In genomic region chrX:154489182-154489581, GRCh38 we compare ENCODE assay signal across 8 cellular contexts. TPM values are rescaled to one million over a fixed set of nuclear protein-coding genes. Genes with fewer than 3 reads are reported as not detected.
DNase-seq lines count a peak whose midpoint lies in the region; ATAC-seq and TF ChIP-seq lines count a peak whose summit lies in the region.

No MANE protein-coding gene starts in this region.

- ATAC-seq in WTC11 (no peak), HG03139 (IDR thresholded peaks at IDR 0.05; ENCODE audit: unreplicated experiment) (no peak), HG03095 (IDR thresholded peaks at IDR 0.05; ENCODE audit: unreplicated experiment) (no peak)
- ATAC-seq in stimulated activated memory B cell treated with anti-CD40 and anti-IgM and Interleukin-4, amounts not matched to agents 10 μg/mL and 1 μg/mL and 100 μg/mL, for 72 hours, result no peak

- H3K27me3 Mint-ChIP-seq in T-helper 1 cell treated with Interleukin-12 subunit alpha and Interleukin-12 subunit beta and Interleukin-4 antibody, amounts not matched to agents 30 μg/mL and 1 μg/mL, for 36 hours (ENCODE audit: low read depth), result no peaks in the 10 kb centered on the region
- peaks cover 5% of the 10 kb centered on the region; the same call in 1 of the 2 replicates for H3K27me3 Mint-ChIP-seq in WTC11 (ENCODE audit: low read depth)
- H3K27me3 Mint-ChIP-seq in stimulated activated memory B cell treated with anti-CD40 and anti-IgM and Interleukin-4, amounts not matched to agents 10 μg/mL and 1 μg/mL and 100 μg/mL, for 72 hours, result no peaks in the 10 kb centered on the region

- CTCF ChIA-PET in WTC11 (lab: Charles Lee), result interaction anchor here (0.5 to 2.3 kb wide), 2 partner anchors 64 to 116 kb away, joined by 5 to 11 read pairs; no protein-coding TSS in a partner anchor

- POLR2A ChIA-PET in WTC11 (lab: Charles Lee), result interaction anchor here (1.2 to 2.2 kb wide), 2 partner anchors 38 to 116 kb away, joined by 5 to 7 read pairs; no protein-coding TSS in a partner anchor

- TF ChIP-seq CTCF in WTC11 (IDR thresholded peaks at IDR 0.05), result no peak
- no peak for TF ChIP-seq CTCF in fibroblast of the aortic adventitia (IDR thresholded peaks at IDR 0.05; ENCODE audit: insufficient read depth, low read length)

- H3K27ac Mint-ChIP-seq in T-helper 1 cell treated with Interleukin-12 subunit alpha and Interleukin-12 subunit beta and Interleukin-4 antibody, amounts not matched to agents 30 μg/mL and 1 μg/mL, for 36 hours, result peak overlapping the region; percentile 83
- H3K27ac Mint-ChIP-seq in WTC11, result no peak overlapping the region
- H3K27ac Mint-ChIP-seq in stimulated activated memory B cell treated with anti-CD40 and anti-IgM and Interleukin-4, amounts not matched to agents 10 μg/mL and 1 μg/mL and 100 μg/mL, for 72 hours, result peak overlapping the region; percentile 95

- H3K4me3 Mint-ChIP-seq in T-helper 1 cell treated with Interleukin-12 subunit alpha and Interleukin-12 subunit beta and Interleukin-4 antibody, amounts not matched to agents 30 μg/mL and 1 μg/mL, for 36 hours, result peak overlapping the region; percentile 89
- peak overlapping the region; percentile 73; the same call in 1 of the 2 replicates for H3K4me3 Mint-ChIP-seq in WTC11
- peak overlapping the region; percentile 94 for H3K4me3 Mint-ChIP-seq in stimulated activated memory B cell treated with anti-CD40 and anti-IgM and Interleukin-4, amounts not matched to agents 10 μg/mL and 1 μg/mL and 100 μg/mL, for 72 hours

- no peaks in the 10 kb centered on the region for H3K9me3 Mint-ChIP-seq in T-helper 1 cell treated with Interleukin-12 subunit alpha and Interleukin-12 subunit beta and Interleukin-4 antibody, amounts not matched to agents 30 μg/mL and 1 μg/mL, for 36 hours
- no peaks in the 10 kb centered on the region for H3K9me3 Mint-ChIP-seq in WTC11
- no peaks in the 10 kb centered on the region for H3K9me3 Mint-ChIP-seq in stimulated activated memory B cell treated with anti-CD40 and anti-IgM and Interleukin-4, amounts not matched to agents 10 μg/mL and 1 μg/mL and 100 μg/mL, for 72 hours

- peaks cover 10% of the 10 kb centered on the region for H3K36me3 Mint-ChIP-seq in T-helper 1 cell treated with Interleukin-12 subunit alpha and Interleukin-12 subunit beta and Interleukin-4 antibody, amounts not matched to agents 30 μg/mL and 1 μg/mL, for 36 hours (ENCODE audit: low read depth)
- H3K36me3 Mint-ChIP-seq in WTC11, result no peaks in the 10 kb centered on the region; the same call in 1 of the 2 replicates
- H3K36me3 Mint-ChIP-seq in stimulated activated memory B cell treated with anti-CD40 and anti-IgM and Interleukin-4, amounts not matched to agents 10 μg/mL and 1 μg/mL and 100 μg/mL, for 72 hours, result peaks cover 14% of the 10 kb centered on the region

- DNase-seq in T-helper 1 cell (no peak), WTC11 (ENCODE audit: low spot score) (no peak), fibroblast of the aortic adventitia (ENCODE audit: low read depth) (no peak), NCI-H2107 (lab: John Stamatoyannopoulos, UW) (no peak)

- peak overlapping the region; percentile 68 for H3K4me3 ChIP-seq in fibroblast of the aortic adventitia (ENCODE audit: low read depth, low read length)

- H3K4me1 Mint-ChIP-seq in T-helper 1 cell treated with Interleukin-12 subunit alpha and Interleukin-12 subunit beta and Interleukin-4 antibody, amounts not matched to agents 30 μg/mL and 1 μg/mL, for 36 hours (ENCODE audit: low read depth), result peaks cover 11% of the 10 kb centered on the region
- peaks cover 4% of the 10 kb centered on the region; the same call in 1 of the 2 replicates for H3K4me1 Mint-ChIP-seq in WTC11
- peaks cover 35% of the 10 kb centered on the region for H3K4me1 Mint-ChIP-seq in stimulated activated memory B cell treated with anti-CD40 and anti-IgM and Interleukin-4, amounts not matched to agents 10 μg/mL and 1 μg/mL and 100 μg/mL, for 72 hours

TF ChIP-seq in WTC11, 78 proteins besides CTCF, POLR2A, EP300 and RAD21:
- TF ChIP-seq RORB (CRISPR knock-in tag; IDR thresholded peaks at IDR 0.05) (no peak), ZNF232 (CRISPR knock-in tag; IDR thresholded peaks at IDR 0.05) (no peak)

RNA-seq across cellular contexts. Expression of gene SLC10A3, which starts 1.2 kb away (rescaled TPM):
- total RNA-seq in WTC11 (2021), result 8.7 to 9.8 TPM (median 9.6 TPM) in 3 replicates
- total RNA-seq in fibroblast of the aortic adventitia (ENCODE audit: low replicate concordance), result 23.9 and 28.6 TPM in 2 replicates

RNA-seq across cellular contexts. Expression of gene UBL4A, which starts 2.8 kb away (rescaled TPM):
- total RNA-seq in WTC11 (2021) (34.0 to 34.7 TPM (median 34.1 TPM) in 3 replicates), fibroblast of the aortic adventitia (ENCODE audit: low replicate concordance) (10.9 and 35.0 TPM in 2 replicates)

RNA-seq across cellular contexts. Expression of gene LAGE3, which starts 10.1 kb away (rescaled TPM):
- total RNA-seq in WTC11 (2021), result 46.1 to 52.1 TPM (median 50.2 TPM) in 3 replicates
- total RNA-seq in fibroblast of the aortic adventitia (ENCODE audit: low replicate concordance), result 19.1 and 31.6 TPM in 2 replicates

RNA-seq across cellular contexts. Expression of gene FAM3A, which starts 26.9 kb away (rescaled TPM):
- 23.5 to 26.5 TPM (median 25.0 TPM) in 3 replicates for total RNA-seq in WTC11 (2021)
- 16.9 and 20.0 TPM in 2 replicates for total RNA-seq in fibroblast of the aortic adventitia (ENCODE audit: low replicate concordance)

RNA-seq across cellular contexts. Expression of gene PLXNA3, which starts 31.1 kb away (rescaled TPM):
- total RNA-seq in WTC11 (2021) (26.6 to 33.1 TPM (median 31.4 TPM) in 3 replicates), fibroblast of the aortic adventitia (ENCODE audit: low replicate concordance) (11.9 and 25.8 TPM in 2 replicates)
